Comparison of ENCODE assay signal across 9 cellular contexts in the genomic region with DNA sequence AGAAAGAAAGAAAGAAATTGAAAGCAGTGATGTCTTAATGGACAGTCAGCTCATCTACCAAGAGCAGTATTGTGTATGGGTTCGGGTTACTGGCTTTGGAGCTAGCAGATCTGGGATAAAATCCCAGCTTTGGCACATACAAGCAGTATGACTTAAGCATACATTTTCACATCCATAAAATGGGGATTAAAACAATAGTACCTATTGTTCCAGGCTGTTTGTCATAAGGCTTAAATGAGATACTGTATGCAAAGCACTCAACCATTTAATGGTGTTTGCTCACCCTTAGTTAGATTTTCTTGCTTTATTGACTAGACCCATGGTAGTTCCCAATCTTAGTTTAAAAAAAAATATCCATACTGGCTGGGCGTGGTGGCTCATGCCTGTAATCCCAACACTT.
"Had no signal": no experiment of that assay in that cellular context is flagged by ENCODE, and none has a peak within 500 bp of the region (broad histone marks: within the 10 kb centered on the region; RNA-seq: fewer than 3 reads in every experiment).

No MANE protein-coding gene starts in this region.

- ATAC-seq: GM23338, HCT116 had no signal

- H3K9me3 ChIP-seq: HAP-1 had no signal

- H3K36me3 ChIP-seq: HAP-1 had no signal

- H3K4me3 ChIP-seq: GM23248, GM23338, HAP-1 had no signal

- H3K27ac ChIP-seq: GM23248 had no signal

- DNase-seq: GM23248, GOT3, H7, H9, HCEC 1CT, HFFc6 had no signal
